14 cellular contexts compared by ENCODE assay signal in genomic region chr1:25343872-25344271, GRCh38. TPM values are rescaled to one million over a fixed set of nuclear protein-coding genes. Genes with fewer than 3 reads are reported as not detected.
DNase-seq lines count a peak whose midpoint lies in the region; ATAC-seq lines count a peak whose summit lies in the region.
"Had no signal": no experiment of that assay in that cellular context is flagged by ENCODE, and none has a peak within 500 bp of the region (broad histone marks: within the 10 kb centered on the region; RNA-seq: fewer than 3 reads in every experiment).

No MANE protein-coding gene starts in this region.

- H3K23ac ChIP-seq in trophoblast cell (ENCODE audit: low read length): no peak overlapping the region

- H2BK5ac ChIP-seq in trophoblast cell (ENCODE audit: low read depth, low read length, poor library complexity): no peak overlapping the region

- DNase-seq in EH (ENCODE audit: low read depth) (peak; percentile 96), MG63 (peak; percentile 93), trophoblast cell (peak; percentile 49 to 56), Karpas-422 (no peak), caudate nucleus (lab: John Stamatoyannopoulos, UW) (no peak), NCI-H1930 (lab: John Stamatoyannopoulos, UW) (no peak)
- no peak for DNase-seq in central memory CD8-positive, alpha-beta T cell (ENCODE audit: low spot score in 2 of 2)
- DNase-seq in activated CD4-positive, alpha-beta memory T cell treated with anti-CD3 and anti-CD28 coated beads, Interleukin-2, amount 10 ng/mL, durations not matched to agents 7 days and 5 days: no peak
- DNase-seq: activated CD4-positive, CD25-positive, alpha-beta regulatory T cell; mesendoderm; Peyer's patch had no signal

- H3K27me3 ChIP-seq in MG63 (no peaks in the 10 kb centered on the region), trophoblast cell (ENCODE audit: insufficient read depth, low read length) (no peaks in the 10 kb centered on the region), Karpas-422 (ENCODE audit: low read length) (no peaks in the 10 kb centered on the region)
- H3K27me3 ChIP-seq: Peyer's patch, right atrium auricular region, tibial nerve had no signal

- H4K8ac ChIP-seq in trophoblast cell (ENCODE audit: low read depth, low read length): no peak overlapping the region

- H3K79me1 ChIP-seq in trophoblast cell (ENCODE audit: low read length): no peaks in the 10 kb centered on the region

- H4K91ac ChIP-seq in trophoblast cell (ENCODE audit: low read depth, low read length): no peak overlapping the region

- no peak overlapping the region for H4K12ac ChIP-seq in trophoblast cell (ENCODE audit: low read depth, low read length)

- H2BK120ac ChIP-seq in trophoblast cell (ENCODE audit: insufficient read depth, low read length, poor library complexity): no peak overlapping the region

- H3K27ac Mint-ChIP-seq in central memory CD8-positive, alpha-beta T cell (ENCODE audit: low read depth): peak overlapping the region; percentile 16
- H3K27ac Mint-ChIP-seq in activated CD4-positive, alpha-beta memory T cell treated with anti-CD3 and anti-CD28 coated beads, Interleukin-2, amount 10 ng/mL, durations not matched to agents 7 days and 5 days: no peak overlapping the region
- H3K27ac Mint-ChIP-seq: dendritic cell treated with granulocyte-macrophage colony-stimulating factor and Interleukin-4, amounts not matched to agents 40 ng/mL and 50 ng/mL, for 4 days had no signal

- H3K4me2 ChIP-seq in trophoblast cell (ENCODE audit: low read length): no peak overlapping the region
- H3K4me2 ChIP-seq in Karpas-422 (ENCODE audit: low read depth, low read length, poor library complexity, severe bottlenecking): no peak overlapping the region

- H3K9me3 ChIP-seq in MG63 (no peaks in the 10 kb centered on the region), trophoblast cell (ENCODE audit: insufficient read depth, low read depth, low read length) (peaks cover 1% of the 10 kb centered on the region), Karpas-422 (ENCODE audit: low read length) (no peaks in the 10 kb centered on the region)
- H3K9me3 ChIP-seq: Peyer's patch, right atrium auricular region, tibial nerve had no signal

- no peaks in the 10 kb centered on the region for H3K79me2 ChIP-seq in trophoblast cell (ENCODE audit: control insufficient read depth, insufficient read depth, low read length, poor library complexity)
- peaks cover 86% of the 10 kb centered on the region for H3K79me2 ChIP-seq in Karpas-422 (ENCODE audit: low read length)

- H3K4me1 ChIP-seq in trophoblast cell (ENCODE audit: control insufficient read depth in 1 of 2, insufficient read depth in 2 of 2, low read length in 2 of 2) (no peaks in the 10 kb centered on the region), Karpas-422 (ENCODE audit: low read length) (peaks cover 18% of the 10 kb centered on the region)

- peaks cover 57% of the 10 kb centered on the region for H3K36me3 Mint-ChIP-seq in central memory CD8-positive, alpha-beta T cell (ENCODE audit: insufficient read depth)
- H3K36me3 Mint-ChIP-seq in activated CD4-positive, alpha-beta memory T cell treated with anti-CD3 and anti-CD28 coated beads, Interleukin-2, amount 10 ng/mL, durations not matched to agents 7 days and 5 days (ENCODE audit: low read depth): peaks cover 57% of the 10 kb centered on the region

- H3K9ac ChIP-seq in trophoblast cell (ENCODE audit: low read length) (no peak overlapping the region), Karpas-422 (ENCODE audit: low read length) (no peak overlapping the region)

- H2AK5ac ChIP-seq in trophoblast cell (ENCODE audit: low read length): no peak overlapping the region

- CTCF ChIA-PET in activated CD4-positive, alpha-beta memory T cell treated with anti-CD3 and anti-CD28 coated beads, Interleukin-2, amount 10 ng/mL, durations not matched to agents 7 days and 5 days (lab: Charles Lee): interaction anchor here (1.2 kb wide), 1 partner anchor 104 kb away, joined by 4 read pairs; no protein-coding TSS in a partner anchor

- no peak overlapping the region for H3K4me3 Mint-ChIP-seq in central memory CD8-positive, alpha-beta T cell
- H3K4me3 Mint-ChIP-seq in activated CD4-positive, alpha-beta memory T cell treated with anti-CD3 and anti-CD28 coated beads, Interleukin-2, amount 10 ng/mL, durations not matched to agents 7 days and 5 days: no peak overlapping the region
- H3K4me3 Mint-ChIP-seq: dendritic cell treated with granulocyte-macrophage colony-stimulating factor and Interleukin-4, amounts not matched to agents 40 ng/mL and 50 ng/mL, for 4 days had no signal

- no peaks in the 10 kb centered on the region for H3K27me3 Mint-ChIP-seq in central memory CD8-positive, alpha-beta T cell
- H3K27me3 Mint-ChIP-seq in activated CD4-positive, alpha-beta memory T cell treated with anti-CD3 and anti-CD28 coated beads, Interleukin-2, amount 10 ng/mL, durations not matched to agents 7 days and 5 days: no peaks in the 10 kb centered on the region
- H3K27me3 Mint-ChIP-seq: dendritic cell treated with granulocyte-macrophage colony-stimulating factor and Interleukin-4, amounts not matched to agents 40 ng/mL and 50 ng/mL, for 4 days had no signal

- H3K9me2 ChIP-seq in Karpas-422 (replicated peaks; ENCODE audit: insufficient read depth, low read length): no peaks in the 10 kb centered on the region

- no peaks in the 10 kb centered on the region for H4K20me1 ChIP-seq in Karpas-422 (ENCODE audit: insufficient read depth, low read depth, low read length)

- ATAC-seq in central memory CD8-positive, alpha-beta T cell (replicated peaks; ENCODE audit: extremely low read depth, poor library complexity, severe bottlenecking): no peak

- H3K4me3 ChIP-seq in MG63 (no peak overlapping the region), trophoblast cell (ENCODE audit: low read depth, low read length) (no peak overlapping the region), Karpas-422 (ENCODE audit: low read length) (no peak overlapping the region)
- H3K4me3 ChIP-seq: Peyer's patch, right atrium auricular region, tibial nerve had no signal

- H3K36me3 ChIP-seq in MG63 (peaks cover 59% of the 10 kb centered on the region), trophoblast cell (ENCODE audit: control insufficient read depth in 1 of 2, insufficient read depth in 2 of 2, low read length in 2 of 2) (peaks cover 4 to 16% of the 10 kb centered on the region in 2 experiments), Karpas-422 (ENCODE audit: insufficient read depth, low read length) (peaks cover 52% of the 10 kb centered on the region)

- no peaks in the 10 kb centered on the region for H3K9me3 Mint-ChIP-seq in central memory CD8-positive, alpha-beta T cell
- H3K9me3 Mint-ChIP-seq in activated CD4-positive, alpha-beta memory T cell treated with anti-CD3 and anti-CD28 coated beads, Interleukin-2, amount 10 ng/mL, durations not matched to agents 7 days and 5 days: no peaks in the 10 kb centered on the region
- H3K9me3 Mint-ChIP-seq: dendritic cell treated with granulocyte-macrophage colony-stimulating factor and Interleukin-4, amounts not matched to agents 40 ng/mL and 50 ng/mL, for 4 days had no signal

- peaks cover 44% of the 10 kb centered on the region for H3K4me1 Mint-ChIP-seq in central memory CD8-positive, alpha-beta T cell
- H3K4me1 Mint-ChIP-seq in activated CD4-positive, alpha-beta memory T cell treated with anti-CD3 and anti-CD28 coated beads, Interleukin-2, amount 10 ng/mL, durations not matched to agents 7 days and 5 days: peaks cover 42% of the 10 kb centered on the region

- no peak overlapping the region for H3K18ac ChIP-seq in trophoblast cell (ENCODE audit: low read length)

- H2BK12ac ChIP-seq in trophoblast cell (ENCODE audit: low read length): no peak overlapping the region

- no peak overlapping the region for H3K4ac ChIP-seq in trophoblast cell (ENCODE audit: low read depth, low read length)

- H3K27ac ChIP-seq in trophoblast cell (ENCODE audit: low read depth, low read length) (no peak overlapping the region), Karpas-422 (ENCODE audit: low read length) (no peak overlapping the region), caudate nucleus (ENCODE audit: low read depth, low read length) (no peak overlapping the region)
- H3K27ac ChIP-seq: Peyer's patch, right atrium auricular region, tibial nerve had no signal

- no CpG with 5 or more reads among the region's 4 CpGs for WGBS in trophoblast cell (ENCODE audit: extremely low coverage, insufficient coverage, insufficient read length)

- POLR2A ChIA-PET in activated CD4-positive, alpha-beta memory T cell treated with anti-CD3 and anti-CD28 coated beads, Interleukin-2, amount 10 ng/mL, durations not matched to agents 7 days and 5 days (lab: Charles Lee): interaction anchor here (3.8 kb wide), 1 partner anchor 10 kb away, joined by 11 read pairs; no protein-coding TSS in a partner anchor

- H2AFZ ChIP-seq in trophoblast cell (ENCODE audit: insufficient read depth, low read length, poor library complexity) (no peak overlapping the region), Karpas-422 (ENCODE audit: low read length) (no peak overlapping the region)

- no peak overlapping the region for H3K14ac ChIP-seq in trophoblast cell (ENCODE audit: low read length)

RNA-seq across cellular contexts. Expression of gene TMEM50A, which starts 5.7 kb away (rescaled TPM):
- total RNA-seq in MG63 (2014; rRNA removed; shearing (Covaris generic); ENCODE audit: low replicate concordance): 66.1 and 82.2 TPM in 2 replicates
- polyA plus RNA-seq in trophoblast cell (2013): 114 and 116 TPM in 2 replicates
- total RNA-seq in Karpas-422 (2014; rRNA removed; shearing (Covaris generic); ENCODE audit: low replicate concordance): 94.0 and 129 TPM in 2 replicates
- 100 to 1,000 TPM; 182 to 183 TPM for total RNA-seq in activated CD4-positive, alpha-beta memory T cell treated with anti-CD3 and anti-CD28 coated beads, Interleukin-2, amount 10 ng/mL, durations not matched to agents 7 days and 5 days

Comparison
In these comparisons a context has a peak if more than half of its experiments do, and no peak if none do; other contexts are left out.
1. DNase-seq: peak in EH (single experiment), MG63 (single experiment) and trophoblast cell (2 of 2); none in central memory CD8-positive, alpha-beta T cell (0 of 2), Karpas-422 (single experiment), caudate nucleus (0 of 61), activated CD4-positive, alpha-beta memory T cell treated with anti-CD3 and anti-CD28 coated beads, Interleukin-2, amount 10 ng/mL, durations not matched to agents 7 days and 5 days (single experiment) and NCI-H1930 (0 of 2).